19 cellular contexts compared by ENCODE assay signal in the genomic region with DNA sequence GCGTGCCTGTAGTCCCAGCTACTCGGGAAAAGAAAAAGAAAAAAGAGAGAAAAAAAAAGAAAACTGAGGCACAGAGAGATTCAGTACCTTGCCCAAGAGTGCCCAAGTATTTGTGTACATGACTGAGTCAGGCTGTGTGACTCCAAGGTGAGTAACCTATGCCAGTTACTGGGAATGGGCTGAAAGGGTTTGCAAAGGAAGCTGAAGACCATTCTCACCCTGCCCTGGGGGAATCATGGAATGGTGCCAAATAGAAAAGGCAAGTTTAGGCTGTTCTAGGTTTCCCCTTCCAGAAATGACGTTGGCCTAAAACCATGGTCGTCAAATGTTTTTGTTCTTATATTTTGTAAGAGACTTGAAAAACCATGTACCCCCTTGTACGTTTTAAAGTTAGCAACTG. TPM values are rescaled to one million over a fixed set of nuclear protein-coding genes. Genes with fewer than 3 reads are reported as not detected.
DNase-seq lines count a peak whose midpoint lies in the region; ATAC-seq, FAIRE-seq and TF ChIP-seq lines count a peak whose summit lies in the region.
"Had no signal": no experiment of that assay in that cellular context is flagged by ENCODE, and none has a peak within 500 bp of the region (broad histone marks: within the 10 kb centered on the region; RNA-seq: fewer than 3 reads in every experiment).

No MANE protein-coding gene starts in this region.

- POLR2A ChIA-PET in Panc1 (lab: Charles Lee): no interaction called here

- CTCF ChIA-PET in Panc1 (lab: Charles Lee): no interaction called here

- ATAC-seq in Panc1 (peak; percentile 81; the same call in 1 of the 2 replicates), heart right ventricle (no peak), HG03439 (IDR thresholded peaks at IDR 0.05; ENCODE audit: unreplicated experiment) (no peak)
- ATAC-seq: K562 had no signal

- no peaks in the 10 kb centered on the region for H3K9me3 ChIP-seq in Panc1 (ENCODE audit: control insufficient read depth, insufficient read depth, low read depth, low read length)
- no peaks in the 10 kb centered on the region for H3K9me3 ChIP-seq in heart right ventricle

- FAIRE-seq in bronchial epithelial cell (lab: Jason Lieb, UNC): peak; percentile 68
- no peak for FAIRE-seq in HTR-8/SVneo (lab: Jason Lieb, UNC)
- FAIRE-seq: K562 had no signal

- H3K4me3 ChIP-seq in Panc1 (ENCODE audit: low read depth in 2 of 2, low read length in 2 of 2) (no peak overlapping the region), bronchial epithelial cell (ENCODE audit: low read depth, low read length) (no peak overlapping the region), heart right ventricle (no peak overlapping the region)
- H3K4me3 ChIP-seq: K562 had no signal

- peak; percentile 79 for DNase-seq in HT1080 (ENCODE audit: low read depth)
- DNase-seq in Panc1 (ENCODE audit: low read depth, low spot score): peak; percentile 32
- peak; percentile 100 for DNase-seq in bronchial epithelial cell (ENCODE audit: low read depth)
- DNase-seq in renal cortical epithelial cell (ENCODE audit: low read depth): peak; percentile 90
- no peak for DNase-seq in HTR-8/SVneo (ENCODE audit: insufficient read length, low spot score)
- no peak for DNase-seq in heart right ventricle
- DNase-seq: ACHN, AML-193, COR-L47, DMS153, EL, H9, NCI-H1436 treated with DMSO at 0.1 percent for 48 hours, NCI-H2081, NCI-H524, RPMI8226 had no signal

- H3K36me3 ChIP-seq in Panc1 (ENCODE audit: control insufficient read depth, insufficient read depth, low read length) (no peaks in the 10 kb centered on the region), bronchial epithelial cell (ENCODE audit: control insufficient read depth, insufficient read depth, low read length) (no peaks in the 10 kb centered on the region), heart right ventricle (no peaks in the 10 kb centered on the region)

- H3K27me3 ChIP-seq in Panc1 (ENCODE audit: control insufficient read depth, insufficient read depth, low read length) (no peaks in the 10 kb centered on the region), bronchial epithelial cell (ENCODE audit: control insufficient read depth, insufficient read depth, low read length) (no peaks in the 10 kb centered on the region), heart right ventricle (no peaks in the 10 kb centered on the region)

- no TSS peak for BruUV-seq in Panc1 (replicated peaks; lab: Mats Ljungman, UMichigan)

- no peak for TF ChIP-seq CTCF in Panc1 (IDR thresholded peaks at IDR 0.05)
- TF ChIP-seq CTCF in bronchial epithelial cell (IDR thresholded peaks at IDR 0.05; ENCODE audit: insufficient read depth, low read length, severe bottlenecking): no peak
- no peak for TF ChIP-seq CTCF in heart right ventricle (IDR thresholded peaks at IDR 0.05)

- in situ Hi-C loops in Panc1 (cut with HindIII; ENCODE audit: low pct_unique_long_range_greater_than_20kb, low sequenced_read_pairs): no loop called here

- H3K27ac ChIP-seq in Panc1 (ENCODE audit: low read length): no peak overlapping the region
- no peak overlapping the region for H3K27ac ChIP-seq in heart right ventricle
- H3K27ac ChIP-seq: HL-60 had no signal

- H3K4me1 ChIP-seq in Panc1 (ENCODE audit: control insufficient read depth, insufficient read depth, low read length) (peaks cover 3% of the 10 kb centered on the region; the same call in 1 of the 2 replicates), heart right ventricle (peaks cover 0 to 15% (median 10%) of the 10 kb centered on the region in 9 donors)

- 88 to 89% methylated on average over 5 of the region's 5 CpGs for WGBS in heart right ventricle, 2 donors

- intact Hi-C loops in Panc1 (cut with micrococcal nuclease; ENCODE audit: unreplicated experiment): no loop called here
- intact Hi-C loops in heart right ventricle (cut with DNase I): no loop called here

RNA-seq across cellular contexts. Expression of a gene that starts 37.9 kb away (rescaled TPM):
- 5.8 and 5.9 TPM in 2 replicates for total RNA-seq in HT1080 (2014; rRNA removed; shearing (Covaris generic))
- polyA plus RNA-seq in HT1080 (2015; cell fraction: cytosol; rRNA removed): 2.8 and 4.2 TPM in 2 replicates
- 17.2 and 18.1 TPM in 2 replicates for polyA plus RNA-seq in HT1080 (2015; cell fraction: nucleus; rRNA removed)
- total RNA-seq in Panc1 (2021; ENCODE audit: unreplicated experiment) (8.9 TPM), bronchial epithelial cell (10.1 and 10.3 TPM in 2 replicates), renal cortical epithelial cell (7.3 and 23.3 TPM in 2 replicates), heart right ventricle (10 to 100 TPM in 2 of 10 donors, 1 to 10 TPM in 8; 7.8 to 11.3 (median 8.5) TPM)
- 2.3 TPM for polyA plus RNA-seq in Panc1 (2012; ENCODE audit: insufficient read length)
- polyA plus RNA-seq in heart right ventricle: 1 to 10 TPM; 3.0 to 4.8 TPM

Comparison
In these comparisons a context has a peak if more than half of its experiments do, and no peak if none do; other contexts are left out.
1. DNase-seq: peak in HT1080 (single experiment), Panc1 (single experiment), bronchial epithelial cell (single experiment) and renal cortical epithelial cell (single experiment); none in HTR-8/SVneo (single experiment) and heart right ventricle (0 of 2).